18 cellular contexts compared by ENCODE assay signal in the genomic region with DNA sequence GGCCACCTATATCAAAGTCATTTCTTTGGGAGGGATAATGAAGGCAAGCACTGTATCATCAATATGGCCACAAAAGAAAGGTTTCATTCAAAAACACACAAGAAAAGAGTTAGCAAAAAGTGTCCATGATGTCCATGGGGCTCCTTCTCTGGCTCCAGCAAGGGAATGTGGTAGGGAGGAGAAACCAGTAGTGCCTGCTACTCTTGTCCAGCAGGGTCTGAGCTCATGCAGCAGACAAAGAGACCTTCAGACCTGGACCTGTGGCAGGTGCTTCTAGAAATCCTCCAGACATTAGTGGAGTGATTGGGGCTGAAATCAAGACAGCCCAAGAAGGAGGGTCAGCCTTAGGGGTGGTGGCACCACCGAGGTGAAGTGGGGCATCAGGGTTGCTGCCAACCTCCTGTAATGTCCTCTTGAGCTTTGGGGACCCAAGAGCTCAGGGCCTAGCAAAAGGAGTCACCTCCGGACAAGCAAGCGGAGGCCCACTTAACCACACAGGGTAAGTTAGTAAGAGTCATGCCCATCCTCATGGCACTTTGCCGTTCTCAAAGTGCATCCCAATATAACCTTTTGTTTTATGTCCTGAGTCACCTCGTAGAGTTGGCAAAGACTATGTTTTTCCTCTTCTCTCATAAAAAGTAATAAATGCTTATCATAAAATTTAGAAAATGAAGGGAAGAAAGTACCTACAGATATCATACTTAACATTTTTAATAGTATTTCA.
DNase-seq lines count a peak whose midpoint lies in the region; ATAC-seq and TF ChIP-seq lines count a peak whose summit lies in the region.
"Had no signal": no experiment of that assay in that cellular context is flagged by ENCODE, and none has a peak within 500 bp of the region (broad histone marks: within the 10 kb centered on the region; RNA-seq: fewer than 3 reads in every experiment).

No MANE protein-coding gene starts in this region.

- no peak overlapping the region for H3K18ac ChIP-seq in neuronal stem cell (ENCODE audit: low read length)

- no peaks in the 10 kb centered on the region for H3K79me2 ChIP-seq in PC-3 (ENCODE audit: low read length)

- CTCF ChIA-PET in PC-3 (lab: Charles Lee): no interaction called here

- peaks cover 36% of the 10 kb centered on the region for H3K4me1 ChIP-seq in PC-3 (ENCODE audit: insufficient read depth, low read length)
- H3K4me1 ChIP-seq in esophagus (ENCODE audit: control insufficient read depth in 2 of 2, insufficient read depth in 2 of 2, low read length in 1 of 2): peaks cover 0 to 8% of the 10 kb centered on the region in 2 donors
- H3K4me1 ChIP-seq in neuronal stem cell (ENCODE audit: control insufficient read depth in 2 of 2, insufficient read depth in 1 of 2, low read depth in 1 of 2, low read length in 2 of 2): peaks cover 0 to 5% of the 10 kb centered on the region in 2 donors

- WGBS in esophagus, 2 donors: 76 to 78% methylated on average over 5 of the region's 5 CpGs
- WGBS in neuronal stem cell (ENCODE audit: extremely low coverage in 2 of 2, insufficient read length in 2 of 2, insufficient replicate concordance in 1 of 2), 2 donors: no CpG with 5 or more reads among the region's 5 CpGs

- ATAC-seq in PC-3 (peak; percentile 66), GM18861 (IDR thresholded peaks at IDR 0.05; ENCODE audit: unreplicated experiment) (no peak), GM21360 (IDR thresholded peaks at IDR 0.05; ENCODE audit: unreplicated experiment) (no peak)
- ATAC-seq: HCT116 had no signal

- no peaks in the 10 kb centered on the region for H3K79me1 ChIP-seq in neuronal stem cell (ENCODE audit: low read depth, low read length)

- no peaks in the 10 kb centered on the region for H3K27me3 ChIP-seq in PC-3 (ENCODE audit: low read length)
- H3K27me3 ChIP-seq in esophagus (ENCODE audit: control insufficient read depth in 1 of 2, insufficient read depth in 2 of 2, low read length in 2 of 2): no peaks in the 10 kb centered on the region
- no peaks in the 10 kb centered on the region for H3K27me3 ChIP-seq in neuronal stem cell (ENCODE audit: control insufficient read depth in 3 of 3, insufficient read depth in 3 of 3, low read depth in 1 of 3, low read length in 3 of 3)
- H3K27me3 ChIP-seq: BE2C had no signal

- H3F3A ChIP-seq in PC-3 (ENCODE audit: low read length, unreplicated experiment): no peaks in the 10 kb centered on the region

- intact Hi-C loops in PC-3 (cut with micrococcal nuclease): no loop called here

- H2BK12ac ChIP-seq in neuronal stem cell (ENCODE audit: low read length): peak overlapping the region; percentile 76

- H4K20me1 ChIP-seq in PC-3 (ENCODE audit: low read length): no peaks in the 10 kb centered on the region

- no peak overlapping the region for H4K91ac ChIP-seq in neuronal stem cell (ENCODE audit: low read depth, low read length, poor library complexity)

- no peak overlapping the region for H2BK5ac ChIP-seq in neuronal stem cell (ENCODE audit: low read length)

- TF ChIP-seq CTCF in PC-3 (conservative IDR thresholded peaks at IDR 0.05; ENCODE audit: low read depth, low read length): no peak

- no peak overlapping the region for H3K23ac ChIP-seq in neuronal stem cell (ENCODE audit: low read depth, low read length, poor library complexity)

- no peak overlapping the region for H4K8ac ChIP-seq in neuronal stem cell (ENCODE audit: low read depth, low read length)

- POLR2A ChIA-PET in PC-3 (lab: Charles Lee; ENCODE audit: unreplicated experiment): no interaction called here

- no peak overlapping the region for H2BK15ac ChIP-seq in neuronal stem cell (ENCODE audit: low read length)

- H2AFZ ChIP-seq in PC-3 (ENCODE audit: low read length) (no peak overlapping the region), neuronal stem cell (ENCODE audit: low read length) (no peak overlapping the region)

- H3K9me3 ChIP-seq in PC-3 (ENCODE audit: low read length) (no peaks in the 10 kb centered on the region), esophagus (ENCODE audit: control insufficient read depth in 2 of 2, insufficient read depth in 1 of 2, low read depth in 1 of 2, low read length in 1 of 2) (no peaks in the 10 kb centered on the region), neuronal stem cell (replicated peaks in 1 of 2; ENCODE audit: control insufficient read depth in 2 of 2, insufficient read depth in 1 of 2, low read depth in 1 of 2, low read length in 2 of 2) (no peaks in the 10 kb centered on the region)
- H3K9me3 ChIP-seq: BE2C had no signal

- H3K4me2 ChIP-seq in PC-3 (ENCODE audit: low read length) (no peak overlapping the region), neuronal stem cell (ENCODE audit: insufficient read depth, low read length, poor library complexity, severe bottlenecking) (no peak overlapping the region)

- H3K36me3 ChIP-seq in PC-3 (ENCODE audit: low read depth, low read length): no peaks in the 10 kb centered on the region
- no peaks in the 10 kb centered on the region for H3K36me3 ChIP-seq in esophagus (ENCODE audit: control insufficient read depth in 2 of 2, insufficient read depth in 2 of 2, low read length in 1 of 2)
- no peaks in the 10 kb centered on the region for H3K36me3 ChIP-seq in neuronal stem cell (replicated peaks in 1 of 2; ENCODE audit: control insufficient read depth in 2 of 2, insufficient read depth in 2 of 2, low read length in 2 of 2)
- H3K36me3 ChIP-seq: BE2C had no signal

- no peak overlapping the region for H3K4ac ChIP-seq in neuronal stem cell (ENCODE audit: low read length)

- H3K14ac ChIP-seq in neuronal stem cell (ENCODE audit: low read length): no peak overlapping the region

- no TSS peak for BruUV-seq in PC-3 (replicated peaks; lab: Mats Ljungman, UMichigan)

- H2BK120ac ChIP-seq in neuronal stem cell (ENCODE audit: low read depth, low read length): no peak overlapping the region

- DNase-seq in PC-3: peak; percentile 62
- no peak for DNase-seq in neuronal stem cell (ENCODE audit: low spot score)
- no peak for DNase-seq in central memory CD4-positive, alpha-beta T cell
- no peak for DNase-seq in NCI-H526 treated with DMSO at 0.1 percent for 48 hours (lab: John Stamatoyannopoulos, UW)
- DNase-seq: ACHN; BE2C; C1 segment of cervical spinal cord; CD4-positive, CD25-positive, alpha-beta regulatory T cell; CD8-positive, alpha-beta memory T cell; COR-L47; GDM1; GOT3; H7; HFFc6 had no signal

- peak overlapping the region; percentile 58 for H2AK5ac ChIP-seq in neuronal stem cell (ENCODE audit: low read depth, low read length)

- H3K9me2 ChIP-seq in PC-3 (replicated peaks; ENCODE audit: low read length): no peaks in the 10 kb centered on the region

- H3K27ac ChIP-seq in PC-3 (ENCODE audit: low read length) (0 out of 2 replicates have a peak overlapping the region, but pooled peaks have one; percentile 29), esophagus (ENCODE audit: low read depth in 2 of 2, low read length in 1 of 2) (peak overlapping the region; percentile 40 to 87), neuronal stem cell (replicated peaks; ENCODE audit: low read length) (no peak overlapping the region)

- no peak overlapping the region for H3K9ac ChIP-seq in PC-3 (ENCODE audit: low read length)
- H3K9ac ChIP-seq in neuronal stem cell (ENCODE audit: low read depth, low read length, poor library complexity): no peak overlapping the region

- H3K4me3 ChIP-seq in PC-3 (ENCODE audit: low read length): no peak overlapping the region
- H3K4me3 ChIP-seq in esophagus (ENCODE audit: low read depth in 1 of 2, low read length in 2 of 2): no peak overlapping the region
- no peak overlapping the region for H3K4me3 ChIP-seq in neuronal stem cell (ENCODE audit: low read length in 2 of 2)
